In genomic region chr16:56357765-56358322, GRCh38 we compare ENCODE assay signal across 1 cellular context.
TF ChIP-seq lines count a peak whose summit lies in the region.

No MANE protein-coding gene starts in this region.

TF ChIP-seq in HepG2, 621 proteins besides CTCF, POLR2A, EP300 and RAD21 (continued from another document and continues in another):
- TF ChIP-seq SKIL (CRISPR knock-in tag; IDR thresholded peaks at IDR 0.05; ENCODE audit: borderline replicate concordance) (no peak), ZEB1 (IDR thresholded peaks at IDR 0.05; ENCODE audit: insufficient replicate concordance, low read depth) (peak; percentile 28), CBFB (CRISPR knock-in tag; IDR thresholded peaks at IDR 0.05) (peak; percentile 48; the same call in 1 of the 2 replicates), ARID4A (CRISPR knock-in tag; IDR thresholded peaks at IDR 0.05; ENCODE audit: borderline replicate concordance) (peak; percentile 64), PHF8 (CRISPR knock-in tag; IDR thresholded peaks at IDR 0.05) (peak; percentile 59; the same call in 1 of the 2 replicates), HDAC2 (CRISPR knock-in tag; IDR thresholded peaks at IDR 0.05) (peak; percentile 67), ESRRA (CRISPR knock-in tag; IDR thresholded peaks at IDR 0.05; ENCODE audit: low read depth) (no peak), SIX4 (CRISPR knock-in tag; IDR thresholded peaks at IDR 0.05) (no peak), HIVEP1 (CRISPR knock-in tag; IDR thresholded peaks at IDR 0.05) (no peak), ZNF7 (CRISPR knock-in tag; IDR thresholded peaks at IDR 0.05) (no peak), ZNF124 (CRISPR knock-in tag; IDR thresholded peaks at IDR 0.05) (no peak), ZNF773 (CRISPR knock-in tag; IDR thresholded peaks at IDR 0.05; ENCODE audit: borderline replicate concordance) (no peak), KDM4B (CRISPR knock-in tag; IDR thresholded peaks at IDR 0.05) (0 out of 2 replicates have a peak, but pooled peaks have one; percentile 15), ZBTB34 (CRISPR knock-in tag; IDR thresholded peaks at IDR 0.05) (no peak), ARID3A (IDR thresholded peaks at IDR 0.05; ENCODE audit: low read depth, low read length) (no peak), ZFP41 (CRISPR knock-in tag; IDR thresholded peaks at IDR 0.05; ENCODE audit: borderline replicate concordance) (peak; percentile 16; the same call in 1 of the 2 replicates), ZNF224 (CRISPR knock-in tag; IDR thresholded peaks at IDR 0.05) (no peak), ZNF619 (CRISPR knock-in tag; IDR thresholded peaks at IDR 0.05) (peak; percentile 6; the same call in 1 of the 2 replicates), GATA4 (IDR thresholded peaks at IDR 0.05; ENCODE audit: borderline replicate concordance, low read depth) (no peak), JDP2 (CRISPR knock-in tag; IDR thresholded peaks at IDR 0.05; ENCODE audit: borderline replicate concordance) (no peak), IRX3 (CRISPR knock-in tag; IDR thresholded peaks at IDR 0.05; ENCODE audit: borderline replicate concordance, low read depth) (no peak), NR2C2 (CRISPR knock-in tag; IDR thresholded peaks at IDR 0.05; ENCODE audit: borderline replicate concordance) (no peak; the same call in 1 of the 2 replicates), ZNF605 (CRISPR knock-in tag; IDR thresholded peaks at IDR 0.05) (no peak), ZNF34 (CRISPR knock-in tag; IDR thresholded peaks at IDR 0.05; ENCODE audit: borderline replicate concordance) (peak; percentile 61; the same call in 1 of the 2 replicates), DBP (CRISPR knock-in tag; IDR thresholded peaks at IDR 0.05; ENCODE audit: not compliant biosample characterization) (peak; percentile 31), TEAD3 (CRISPR knock-in tag; optimal IDR thresholded peaks at IDR 0.05; ENCODE audit: borderline replicate concordance) (peak; percentile 71), SOX6 (IDR thresholded peaks at IDR 0.05) (no peak), SOX6 (CRISPR knock-in tag; IDR thresholded peaks at IDR 0.05) (peak; percentile 50; the same call in 1 of the 2 replicates), SP2 (CRISPR knock-in tag; IDR thresholded peaks at IDR 0.05) (no peak), MLLT10 (CRISPR knock-in tag; IDR thresholded peaks at IDR 0.05) (no peak), ZNF501 (CRISPR knock-in tag; IDR thresholded peaks at IDR 0.05) (peak; percentile 94), GLMP (CRISPR knock-in tag; IDR thresholded peaks at IDR 0.05; ENCODE audit: borderline replicate concordance) (no peak), XBP1 (CRISPR knock-in tag; IDR thresholded peaks at IDR 0.05) (no peak), KDM2A (CRISPR knock-in tag; IDR thresholded peaks at IDR 0.05; ENCODE audit: borderline replicate concordance, low read depth) (peak; percentile 80), ZNF20 (CRISPR knock-in tag; IDR thresholded peaks at IDR 0.05) (no peak), MTA1 (CRISPR knock-in tag; IDR thresholded peaks at IDR 0.05; ENCODE audit: borderline replicate concordance) (peak; percentile 95; the same call in 1 of the 2 replicates), RBM22 (optimal IDR thresholded peaks at IDR 0.05; ENCODE audit: low read length) (peak; percentile 6), ZNF704 (CRISPR knock-in tag; IDR thresholded peaks at IDR 0.05; ENCODE audit: borderline replicate concordance) (no peak; the same call in 1 of the 2 replicates), TBL1XR1 (IDR thresholded peaks at IDR 0.05; ENCODE audit: borderline replicate concordance, low read length, partially characterized antibody) (no peak), NONO (IDR thresholded peaks at IDR 0.05) (no peak), NONO (CRISPR knock-in tag; conservative IDR thresholded peaks at IDR 0.05) (0 out of 2 replicates have a peak, but pooled peaks have one; percentile 31), FOXC1 (CRISPR knock-in tag; IDR thresholded peaks at IDR 0.05; ENCODE audit: borderline replicate concordance) (0 out of 2 replicates have a peak, but pooled peaks have one; percentile 25), ARNT2 (CRISPR knock-in tag; IDR thresholded peaks at IDR 0.05; ENCODE audit: low read depth) (no peak; the same call in 1 of the 2 replicates), KDM5B (CRISPR knock-in tag; IDR thresholded peaks at IDR 0.05; ENCODE audit: borderline replicate concordance) (peak; percentile 76; the same call in 1 of the 2 replicates), ZNF709 (CRISPR knock-in tag; IDR thresholded peaks at IDR 0.05) (no peak), SSRP1 (CRISPR knock-in tag; IDR thresholded peaks at IDR 0.05) (no peak)
